In genomic region chr3:10426346-10427233, GRCh38 we compare ENCODE assay signal across 15 cellular contexts.
"Had no signal": no experiment of that assay in that cellular context is flagged by ENCODE, and none has a peak within 500 bp of the region (broad histone marks: within the 10 kb centered on the region; RNA-seq: fewer than 3 reads in every experiment).

No MANE protein-coding gene starts in this region.

- H3K4me1 Mint-ChIP-seq: activated naive CD4-positive, alpha-beta T cell treated with anti-CD3 and anti-CD28 coated beads, Interleukin-2, amount 10 ng/mL, durations not matched to agents 7 days and 5 days; mesothelial cell of epicardium had no signal

- H3K4me3 Mint-ChIP-seq: activated naive CD4-positive, alpha-beta T cell treated with anti-CD3 and anti-CD28 coated beads, Interleukin-2, amount 10 ng/mL, durations not matched to agents 7 days and 5 days; mesothelial cell of epicardium; neural crest cell had no signal

- ATAC-seq: sciatic nerve had no signal

- H3K9me3 ChIP-seq: ascending aorta, breast epithelium, prostate gland, thoracic aorta had no signal

- H3K9me3 Mint-ChIP-seq: activated naive CD4-positive, alpha-beta T cell treated with anti-CD3 and anti-CD28 coated beads, Interleukin-2, amount 10 ng/mL, durations not matched to agents 7 days and 5 days; activated T-helper 2 cell treated with anti-CD3 and anti-CD28 coated beads, Interferon-gamma antibody, Interleukin-2, Interleukin-4, amounts not matched to agents 10 μg/mL and 5 μg/mL and 100 μg/mL, durations not matched to agents 14 hours and 24 hours and 36 hours; mesothelial cell of epicardium; neural crest cell had no signal

- H3K4me1 ChIP-seq: ascending aorta, breast epithelium, prostate gland had no signal

- H3K36me3 Mint-ChIP-seq: activated naive CD4-positive, alpha-beta T cell treated with anti-CD3 and anti-CD28 coated beads, Interleukin-2, amount 10 ng/mL, durations not matched to agents 7 days and 5 days; mesothelial cell of epicardium had no signal

- H3K27me3 ChIP-seq: ascending aorta had no signal

- H3K4me3 ChIP-seq: ascending aorta, breast epithelium, lung, prostate gland, thoracic aorta had no signal

- DNase-seq: activated CD4-positive, alpha-beta T cell treated with anti-CD3 and anti-CD28 coated beads for 1 hour; activated CD4-positive, alpha-beta T cell treated with anti-CD3 and anti-CD28 coated beads, Interleukin-2, amount 50 U/mL, for 4 hours; activated naive CD4-positive, alpha-beta T cell treated with anti-CD3 and anti-CD28 coated beads, Interleukin-2, amount 10 ng/mL, durations not matched to agents 7 days and 5 days; activated T-cell treated with anti-CD3 and anti-CD28 coated beads, Interleukin-2, amount 50 U/mL, for 1 hour; cerebellar nuclear complex; stimulated activated CD4-positive, alpha-beta T cell treated with anti-CD3 and anti-CD28 coated beads, Interleukin-2, amount 100 ng/mL, for 24 hours had no signal

- H3K27ac Mint-ChIP-seq: activated naive CD4-positive, alpha-beta T cell treated with anti-CD3 and anti-CD28 coated beads, Interleukin-2, amount 10 ng/mL, durations not matched to agents 7 days and 5 days; activated T-helper 2 cell treated with anti-CD3 and anti-CD28 coated beads, Interferon-gamma antibody, Interleukin-2, Interleukin-4, amounts not matched to agents 10 μg/mL and 5 μg/mL and 100 μg/mL, durations not matched to agents 14 hours and 24 hours and 36 hours; mesothelial cell of epicardium had no signal

- H3K36me3 ChIP-seq: ascending aorta, breast epithelium, prostate gland, thoracic aorta had no signal

- H3K27ac ChIP-seq: ascending aorta, breast epithelium, prostate gland, thoracic aorta had no signal
